In genomic region chr3:141476033-141476432, GRCh38 we compare ENCODE assay signal across 15 cellular contexts. TPM values are rescaled to one million over a fixed set of nuclear protein-coding genes. Genes with fewer than 3 reads are reported as not detected.
DNase-seq lines count a peak whose midpoint lies in the region; ATAC-seq and TF ChIP-seq lines count a peak whose summit lies in the region.
"Had no signal": no experiment of that assay in that cellular context is flagged by ENCODE, and none has a peak within 500 bp of the region (broad histone marks: within the 10 kb centered on the region; RNA-seq: fewer than 3 reads in every experiment).

No MANE protein-coding gene starts in this region.

- no peak overlapping the region for H3K4me3 Mint-ChIP-seq in CD4-positive, alpha-beta T cell
- peak overlapping the region in 2 of 10 donors; percentile 13 to 16 for H3K4me3 Mint-ChIP-seq in naive thymus-derived CD4-positive, alpha-beta T cell

- H3K9me3 ChIP-seq in CD4-positive, alpha-beta T cell (ENCODE audit: control insufficient read depth, low read length), result no peaks in the 10 kb centered on the region
- no peaks in the 10 kb centered on the region for H3K9me3 ChIP-seq in naive thymus-derived CD4-positive, alpha-beta T cell (ENCODE audit: control insufficient read depth in 2 of 3, low read length in 3 of 3)
- H3K9me3 ChIP-seq: colonic mucosa, psoas muscle, SJCRH30, thyroid gland had no signal

- no peaks in the 10 kb centered on the region for H3K27me3 Mint-ChIP-seq in CD4-positive, alpha-beta T cell
- H3K27me3 Mint-ChIP-seq in naive thymus-derived CD4-positive, alpha-beta T cell, result peaks cover 0 to 21% (median 0%) of the 10 kb centered on the region in 5 donors

- intact Hi-C loops in CD4-positive, alpha-beta T cell (cut with DNase I, micrococcal nuclease), result loop anchor here in 1 of 2 experiments (1.0 kb wide), 1 partner anchor 83 kb away; no protein-coding TSS in a partner anchor
- intact Hi-C loops in naive thymus-derived CD4-positive, alpha-beta T cell (cut with micrococcal nuclease), result loop anchor here in 1 of 2 donors (1.0 kb wide), 1 partner anchor 22 kb away; no protein-coding TSS in a partner anchor
- intact Hi-C loops in left ventricle myocardium superior (cut with micrococcal nuclease), result no loop called here

- no peak for TF ChIP-seq CTCF in CD4-positive, alpha-beta T cell (IDR thresholded peaks at IDR 0.05)

- POLR2A ChIA-PET in CD4-positive, alpha-beta T cell (lab: Charles Lee), result no interaction called here
- POLR2A ChIA-PET in naive thymus-derived CD4-positive, alpha-beta T cell (lab: Charles Lee), result interaction anchor here (1.0 to 1.8 kb wide), 3 partner anchors 9 to 11 kb away, joined by 3 to 9 read pairs (median 5); partner anchors contain the start of gene RASA2

- H3K36me3 Mint-ChIP-seq in CD4-positive, alpha-beta T cell (ENCODE audit: low read depth), result no peaks in the 10 kb centered on the region
- H3K36me3 Mint-ChIP-seq in naive thymus-derived CD4-positive, alpha-beta T cell, result peaks cover 0 to 1% (median 0%) of the 10 kb centered on the region in 5 donors

- H3K27me3 ChIP-seq in CD4-positive, alpha-beta T cell (ENCODE audit: control insufficient read depth, insufficient read depth, low read length), result no peaks in the 10 kb centered on the region
- no peaks in the 10 kb centered on the region for H3K27me3 ChIP-seq in naive thymus-derived CD4-positive, alpha-beta T cell (ENCODE audit: control insufficient read depth in 2 of 2, insufficient read depth in 2 of 2, low read length in 2 of 2)
- H3K27me3 ChIP-seq: colonic mucosa, SJCRH30, thyroid gland had no signal

- H3K9me3 Mint-ChIP-seq in CD4-positive, alpha-beta T cell, result no peaks in the 10 kb centered on the region
- H3K9me3 Mint-ChIP-seq in naive thymus-derived CD4-positive, alpha-beta T cell, result no peaks in the 10 kb centered on the region

- H3K27ac Mint-ChIP-seq in CD4-positive, alpha-beta T cell, result peak overlapping the region; percentile 3
- peak overlapping the region in 4 of 9 donors; percentile 9 to 52 (median 44) for H3K27ac Mint-ChIP-seq in naive thymus-derived CD4-positive, alpha-beta T cell

- ATAC-seq in CD4-positive, alpha-beta T cell (ENCODE audit: poor library complexity), result no peak
- ATAC-seq in naive thymus-derived CD4-positive, alpha-beta T cell, result peak; percentile 43
- ATAC-seq in left ventricle myocardium superior (no peak), SK-N-SH treated with all-trans-retinoic acid at 6 μM for 48 hours (no peak), HG03432 (IDR thresholded peaks at IDR 0.05; ENCODE audit: unreplicated experiment) (no peak)
- ATAC-seq: psoas muscle had no signal

- H3K4me1 ChIP-seq in naive thymus-derived CD4-positive, alpha-beta T cell (ENCODE audit: control insufficient read depth in 2 of 2, insufficient read depth in 2 of 2, low read length in 2 of 2), result peaks cover 11% of the 10 kb centered on the region in 2 donors
- H3K4me1 ChIP-seq: colonic mucosa, psoas muscle, SJCRH30, thyroid gland had no signal

- H3K27ac ChIP-seq in CD4-positive, alpha-beta T cell (ENCODE audit: low read depth, low read length), result no peak overlapping the region
- no peak overlapping the region for H3K27ac ChIP-seq in naive thymus-derived CD4-positive, alpha-beta T cell (ENCODE audit: low read depth, low read length)
- H3K27ac ChIP-seq: colonic mucosa, psoas muscle, SJCRH30, thyroid gland had no signal

- CTCF ChIA-PET in CD4-positive, alpha-beta T cell (lab: Charles Lee), result interaction anchor here (0.6 to 1.8 kb wide), 3 partner anchors 11 to 85 kb away, joined by 4 to 9 read pairs (median 4); no protein-coding TSS in a partner anchor
- CTCF ChIA-PET in naive thymus-derived CD4-positive, alpha-beta T cell (lab: Charles Lee), result interaction anchor here (0.7 to 2.7 kb wide), 4 partner anchors 69 to 85 kb away, joined by 3 to 16 read pairs (median 5); no protein-coding TSS in a partner anchor

- no peak overlapping the region for H3K4me3 ChIP-seq in naive thymus-derived CD4-positive, alpha-beta T cell (ENCODE audit: low read length)
- H3K4me3 ChIP-seq: colonic mucosa, psoas muscle, SJCRH30, thyroid gland had no signal

- H3K36me3 ChIP-seq in naive thymus-derived CD4-positive, alpha-beta T cell (ENCODE audit: control insufficient read depth in 2 of 3, insufficient read depth in 3 of 3, low read length in 3 of 3), result no peaks in the 10 kb centered on the region
- H3K36me3 ChIP-seq: colonic mucosa, SJCRH30, thyroid gland had no signal

- DNase-seq in CD4-positive, alpha-beta T cell, result no peak
- DNase-seq in HT1080 (ENCODE audit: low read depth) (peak; percentile 40), UCSD-AML1 (lab: John Stamatoyannopoulos, UW; ENCODE audit: unreplicated experiment) (peak; percentile 48), foreskin melanocyte (no peak), left ventricle myocardium superior (no peak)
- DNase-seq in naive thymus-derived CD4-positive, alpha-beta T cell, result no peak
- DNase-seq: colonic mucosa, glutamatergic neuron, kidney glomerular epithelial cell, NCI-H2081, psoas muscle, SJCRH30, thyroid gland had no signal

- peaks cover 49% of the 10 kb centered on the region for H3K4me1 Mint-ChIP-seq in CD4-positive, alpha-beta T cell (ENCODE audit: low read depth)
- H3K4me1 Mint-ChIP-seq in naive thymus-derived CD4-positive, alpha-beta T cell, result peaks cover 21 to 46% (median 28%) of the 10 kb centered on the region in 7 donors

TF ChIP-seq in SK-N-SH treated with all-trans-retinoic acid at 6 μM for 48 hours, 23 proteins besides CTCF, POLR2A, EP300 and RAD21 (continues in another document):
- TF ChIP-seq ZNF8 (CRISPR knock-in tag; IDR thresholded peaks at IDR 0.05), result no peak
- no peak for TF ChIP-seq ISL1 (CRISPR knock-in tag; IDR thresholded peaks at IDR 0.05)
- no peak for TF ChIP-seq PPARA (CRISPR knock-in tag; IDR thresholded peaks at IDR 0.05; ENCODE audit: borderline replicate concordance)
- TF ChIP-seq PATZ1 (CRISPR knock-in tag; IDR thresholded peaks at IDR 0.05; ENCODE audit: borderline replicate concordance), result no peak
- TF ChIP-seq ZC3H10 (CRISPR knock-in tag; IDR thresholded peaks at IDR 0.05), result no peak
- TF ChIP-seq CSDC2 (CRISPR knock-in tag; IDR thresholded peaks at IDR 0.05), result no peak
- TF ChIP-seq, protein P1, sequence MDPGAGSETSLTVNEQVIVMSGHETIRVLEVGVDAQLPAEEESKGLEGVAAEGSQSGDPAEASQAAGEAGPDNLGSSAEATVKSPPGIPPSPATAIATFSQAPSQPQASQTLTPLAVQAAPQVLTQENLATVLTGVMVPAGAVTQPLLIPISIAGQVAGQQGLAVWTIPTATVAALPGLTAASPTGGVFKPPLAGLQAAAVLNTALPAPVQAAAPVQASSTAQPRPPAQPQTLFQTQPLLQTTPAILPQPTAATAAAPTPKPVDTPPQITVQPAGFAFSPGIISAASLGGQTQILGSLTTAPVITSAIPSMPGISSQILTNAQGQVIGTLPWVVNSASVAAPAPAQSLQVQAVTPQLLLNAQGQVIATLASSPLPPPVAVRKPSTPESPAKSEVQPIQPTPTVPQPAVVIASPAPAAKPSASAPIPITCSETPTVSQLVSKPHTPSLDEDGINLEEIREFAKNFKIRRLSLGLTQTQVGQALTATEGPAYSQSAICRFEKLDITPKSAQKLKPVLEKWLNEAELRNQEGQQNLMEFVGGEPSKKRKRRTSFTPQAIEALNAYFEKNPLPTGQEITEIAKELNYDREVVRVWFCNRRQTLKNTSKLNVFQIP (CRISPR knock-in tag; IDR thresholded peaks at IDR 0.05; ENCODE audit: borderline replicate concordance, low read depth), result no peak
- no peak for TF ChIP-seq ARNTL (CRISPR knock-in tag; IDR thresholded peaks at IDR 0.05; ENCODE audit: borderline replicate concordance, low read depth)
- TF ChIP-seq, protein P2, sequence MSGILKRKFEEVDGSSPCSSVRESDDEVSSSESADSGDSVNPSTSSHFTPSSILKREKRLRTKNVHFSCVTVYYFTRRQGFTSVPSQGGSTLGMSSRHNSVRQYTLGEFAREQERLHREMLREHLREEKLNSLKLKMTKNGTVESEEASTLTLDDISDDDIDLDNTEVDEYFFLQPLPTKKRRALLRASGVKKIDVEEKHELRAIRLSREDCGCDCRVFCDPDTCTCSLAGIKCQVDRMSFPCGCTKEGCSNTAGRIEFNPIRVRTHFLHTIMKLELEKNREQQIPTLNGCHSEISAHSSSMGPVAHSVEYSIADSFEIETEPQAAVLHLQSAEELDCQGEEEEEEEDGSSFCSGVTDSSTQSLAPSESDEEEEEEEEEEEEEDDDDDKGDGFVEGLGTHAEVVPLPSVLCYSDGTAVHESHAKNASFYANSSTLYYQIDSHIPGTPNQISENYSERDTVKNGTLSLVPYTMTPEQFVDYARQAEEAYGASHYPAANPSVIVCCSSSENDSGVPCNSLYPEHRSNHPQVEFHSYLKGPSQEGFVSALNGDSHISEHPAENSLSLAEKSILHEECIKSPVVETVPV (CRISPR knock-in tag; IDR thresholded peaks at IDR 0.05), result no peak
- no peak for TF ChIP-seq ZNF70 (CRISPR knock-in tag; IDR thresholded peaks at IDR 0.05)

RNA-seq across cellular contexts. Expression of gene RASA2, which starts 10.8 kb away (rescaled TPM):
- 10 to 100 TPM; 96.1 to 96.4 TPM for total RNA-seq in CD4-positive, alpha-beta T cell
- 11.8 and 14.0 TPM in 2 replicates for total RNA-seq in HT1080 (2014; rRNA removed; shearing (Covaris generic))
- polyA plus RNA-seq in HT1080 (2015; cell fraction: cytosol; rRNA removed), result 17.4 and 22.7 TPM in 2 replicates
- polyA plus RNA-seq in HT1080 (2015; cell fraction: nucleus; rRNA removed), result 46.8 and 47.0 TPM in 2 replicates
- 100 to 1,000 TPM in 2 of 5 experiments, 10 to 100 TPM in 3; 51.9 to 120 (median 96.3) TPM for total RNA-seq in naive thymus-derived CD4-positive, alpha-beta T cell
- 10 to 100 TPM; 51.0 to 59.8 TPM for polyA plus RNA-seq in naive thymus-derived CD4-positive, alpha-beta T cell
- total RNA-seq in left ventricle myocardium superior, result 5.1 TPM

Comparison
In these comparisons a context has a peak if more than half of its experiments do, and no peak if none do; other contexts are left out.
1. DNase-seq: peak in HT1080 (single experiment) and UCSD-AML1 (single experiment); none in CD4-positive, alpha-beta T cell (0 of 10), naive thymus-derived CD4-positive, alpha-beta T cell (0 of 9), foreskin melanocyte (single experiment) and left ventricle myocardium superior (single experiment).